ENCODE assay signal across 8 cellular contexts in the genomic region with DNA sequence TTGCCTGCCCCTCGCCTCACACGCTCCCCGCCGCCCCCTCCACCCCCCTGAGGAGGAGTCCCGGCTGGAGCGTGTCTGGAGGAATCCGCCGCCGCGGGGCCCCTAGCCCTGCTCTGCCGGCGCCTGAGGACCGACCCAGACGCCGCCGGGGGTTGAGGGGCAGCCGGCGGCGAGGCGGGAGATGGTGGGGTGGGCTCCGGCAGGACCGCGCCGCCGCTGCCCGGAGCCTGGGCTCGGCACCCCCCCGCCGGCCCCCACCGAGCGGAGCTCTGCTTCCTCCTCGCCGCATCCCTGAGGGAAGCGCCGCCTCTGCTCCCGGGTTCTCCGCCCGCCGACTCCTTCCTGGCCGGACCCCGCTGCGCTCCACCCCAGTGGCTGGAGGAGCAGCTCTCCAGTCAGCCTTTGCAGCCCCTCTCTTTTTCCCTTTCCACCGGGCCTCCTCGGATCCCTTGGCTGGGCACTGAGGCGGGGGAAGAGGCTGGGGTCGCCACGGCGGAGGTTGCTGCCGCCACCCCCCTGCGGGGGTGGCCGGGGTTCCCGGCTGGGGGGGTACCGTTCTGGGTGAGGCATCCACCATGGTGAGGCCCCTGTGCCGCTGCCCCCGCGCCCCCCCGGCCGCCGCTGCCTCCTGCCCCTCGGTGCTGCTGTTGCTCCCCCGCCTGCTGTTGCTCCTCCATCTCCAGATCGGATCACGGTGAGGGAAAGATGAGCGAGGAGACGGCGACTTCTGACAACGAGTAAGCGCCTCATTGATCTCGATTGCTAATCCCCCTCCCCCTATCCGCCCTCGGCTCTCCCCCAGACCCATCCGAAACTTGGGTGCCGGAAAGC. TPM values are rescaled to one million over a fixed set of nuclear protein-coding genes. Genes with fewer than 3 reads are reported as not detected.
DNase-seq lines count a peak whose midpoint lies in the region; ATAC-seq, FAIRE-seq and TF ChIP-seq lines count a peak whose summit lies in the region.

A gene (plus strand): TSS at position 356 of the 831 bp plus-strand sequence. CDS start 350 bp downstream, at position 706.

- peaks cover 10 to 14% of the 10 kb centered on the region in 2 donors for H3K27me3 Mint-ChIP-seq in CD8-positive, alpha-beta memory T cell

- no peak for FAIRE-seq in HepG2 (lab: Jason Lieb, UNC)

- H3K36me3 ChIP-seq in CD8-positive, alpha-beta memory T cell (ENCODE audit: insufficient read depth, low read length), result no peaks in the 10 kb centered on the region
- H3K36me3 ChIP-seq in HepG2 (replicated peaks in 1 of 2; ENCODE audit: control insufficient read depth in 1 of 2, insufficient read depth in 2 of 2, low read length in 2 of 2), result no peaks in the 10 kb centered on the region

- ATAC-seq in GM19463 (IDR thresholded peaks at IDR 0.05; ENCODE audit: unreplicated experiment), result peak; percentile 32
- peak; percentile 66 for ATAC-seq in HepG2

- H3K4me1 ChIP-seq in CD8-positive, alpha-beta memory T cell (ENCODE audit: insufficient read depth, low read length), result peaks cover 28% of the 10 kb centered on the region
- peaks cover 33% of the 10 kb centered on the region for H3K4me1 ChIP-seq in HepG2 (ENCODE audit: insufficient read depth, low read length)

- H3K9me3 ChIP-seq in CD8-positive, alpha-beta memory T cell (ENCODE audit: low read length), result no peaks in the 10 kb centered on the region
- no peaks in the 10 kb centered on the region for H3K9me3 ChIP-seq in HepG2 (ENCODE audit: low read length)

- peak within 1 kb of the TSS; percentile 90 for H3K4me2 ChIP-seq in HepG2 (ENCODE audit: low read depth, low read length)

- no peak for TF ChIP-seq EP300 in HepG2 (IDR thresholded peaks at IDR 0.05; ENCODE audit: low read depth in 2 of 2, low read length in 2 of 2)
- no peak for TF ChIP-seq EP300 in HepG2 (CRISPR knock-in tag; IDR thresholded peaks at IDR 0.05; ENCODE audit: borderline replicate concordance)

- H3K79me2 ChIP-seq in HepG2 (ENCODE audit: insufficient read depth, low read length), result peaks cover 48% of the 10 kb centered on the region

- in situ Hi-C loops in HepG2 (cut with HindIII; ENCODE audit: extremely low pct_ligation_motif_present, low pct_unique_long_range_greater_than_20kb), result loop anchor here (10.0 kb wide), 1 partner anchor 178 kb away; no protein-coding TSS in a partner anchor

- H3K9me3 Mint-ChIP-seq in CD8-positive, alpha-beta memory T cell, result peaks cover 0 to 1% (median 0%) of the 10 kb centered on the region in 5 donors

- H3K27ac Mint-ChIP-seq in CD8-positive, alpha-beta memory T cell, result peak within 1 kb of the TSS; percentile 47 to 95 (median 88)

- H3K4me3 Mint-ChIP-seq in CD8-positive, alpha-beta memory T cell, result peak within 1 kb of the TSS; percentile 85 to 98 (median 91)

- WGBS in HepG2 (ENCODE audit: low lambda C conversion rate), result 0% methylated on average over 23 of the region's 73 CpGs

- no peak for TF ChIP-seq RAD21 in HepG2 (CRISPR knock-in tag; IDR thresholded peaks at IDR 0.05)

- BruUV-seq in HepG2 (replicated peaks; lab: Mats Ljungman, UMichigan), result no TSS peak

- H2AFZ ChIP-seq in HepG2 (ENCODE audit: low read length), result peak within 1 kb of the TSS; percentile 61

- no peak; a peak in 1 of 4 replicates for TF ChIP-seq POLR2A in HepG2 (IDR thresholded peaks at IDR 0.05; ENCODE audit: insufficient read depth in 1 of 2, low read depth in 2 of 2, low read length in 2 of 2)

- H3K9ac ChIP-seq in HepG2 (ENCODE audit: insufficient read depth, low read depth, low read length), result peak within 1 kb of the TSS; percentile 85

- H3K36me3 Mint-ChIP-seq in CD8-positive, alpha-beta memory T cell, result peaks cover 0 to 9% (median 0%) of the 10 kb centered on the region in 3 donors

- H4K20me1 ChIP-seq in HepG2 (ENCODE audit: insufficient read depth, low read length), result peaks cover 17% of the 10 kb centered on the region; the same call in 1 of the 2 replicates

- peaks cover 3% of the 10 kb centered on the region for H3K27me3 ChIP-seq in CD8-positive, alpha-beta memory T cell (ENCODE audit: insufficient read depth, low read length, poor library complexity, severe bottlenecking)
- H3K27me3 ChIP-seq in HepG2 (ENCODE audit: control insufficient read depth in 1 of 2, insufficient read depth in 2 of 2, low read length in 2 of 2), result no peaks in the 10 kb centered on the region; a peak in 1 of 5 replicates

- POLR2A ChIA-PET in CD8-positive, alpha-beta memory T cell (lab: Charles Lee), result interaction anchor here (0.6 kb wide), 1 partner anchor 15 kb away, joined by 3 read pairs; no protein-coding TSS in a partner anchor
- POLR2A ChIA-PET in HepG2 (lab: Yijun Ruan, JAX), result interaction anchor here (1.0 to 3.7 kb wide), 10 partner anchors 12 to 202 kb away, joined by 3 to 29 read pairs (median 4); a partner anchor contains a TSS

- intact Hi-C loops in HepG2 (cut with micrococcal nuclease; ENCODE audit: unreplicated experiment), result no loop called here

- peaks cover 30 to 40% (median 35%) of the 10 kb centered on the region in 3 donors for H3K4me1 Mint-ChIP-seq in CD8-positive, alpha-beta memory T cell

- peak within 1 kb of the TSS; percentile 78 for H3K4me3 ChIP-seq in CD8-positive, alpha-beta memory T cell (ENCODE audit: low read length)
- peak within 1 kb of the TSS; percentile 78 to 84 (median 82) for H3K4me3 ChIP-seq in HepG2 (replicated peaks in 1 of 3; ENCODE audit: insufficient read depth in 1 of 3, low read depth in 2 of 3, low read length in 3 of 3)

- CTCF ChIA-PET in CD8-positive, alpha-beta memory T cell (lab: Charles Lee), result interaction anchor here (1.3 to 1.7 kb wide), 2 partner anchors 135 to 136 kb away, joined by 3 to 5 read pairs; no protein-coding TSS in a partner anchor
- CTCF ChIA-PET in HepG2 (lab: Yijun Ruan, JAX; ENCODE audit: low intra/inter-chr PET ratio, low total read pairs), result no interaction called here

- peak within 1 kb of the TSS; percentile 52 for H3K27ac ChIP-seq in CD8-positive, alpha-beta memory T cell (ENCODE audit: low read depth, low read length)
- peak within 1 kb of the TSS; percentile 65 for H3K27ac ChIP-seq in VCaP
- H3K27ac ChIP-seq in HepG2 (ENCODE audit: extremely low read length, insufficient read depth, low read length), result peak within 1 kb of the TSS; percentile 97

- TF ChIP-seq CTCF in VCaP (conservative IDR thresholded peaks at IDR 0.05) (no peak), HepG2 (CRISPR knock-in tag; IDR thresholded peaks at IDR 0.05) (no peak)

- peak; percentile 8 to 57 (median 17) for DNase-seq in CD8-positive, alpha-beta memory T cell
- DNase-seq in HPDE6-E6E7 (ENCODE audit: extremely low spot score) (peak; percentile 21), dermis blood vessel endothelial cell (peak; percentile 60), HepG2 (ENCODE audit: low spot score) (peak; percentile 14), dedifferentiated amniotic fluid mesenchymal stem cell (ENCODE audit: extremely low spot score) (no peak)
- peak; percentile 6 for DNase-seq in stimulated activated CD4-positive, alpha-beta T cell treated with anti-CD3 and anti-CD28 coated beads, Interleukin-4, amount 100 ng/mL, for 24 hours

TF ChIP-seq in HepG2, 621 proteins besides CTCF, POLR2A, EP300 and RAD21 (continues in another document):
- 0 out of 2 replicates have a peak, but pooled peaks have one; percentile 27 for TF ChIP-seq ZNF607 (CRISPR knock-in tag; IDR thresholded peaks at IDR 0.05; ENCODE audit: borderline replicate concordance)
- TF ChIP-seq ZNF543 (CRISPR knock-in tag; IDR thresholded peaks at IDR 0.05), result no peak
- peak; percentile 4; the same call in 1 of the 2 replicates for TF ChIP-seq MEIS2 (CRISPR knock-in tag; IDR thresholded peaks at IDR 0.05)
- TF ChIP-seq YEATS4 (CRISPR knock-in tag; IDR thresholded peaks at IDR 0.05; ENCODE audit: borderline replicate concordance), result no peak
- TF ChIP-seq HES4 (CRISPR knock-in tag; IDR thresholded peaks at IDR 0.05; ENCODE audit: borderline replicate concordance), result no peak
- TF ChIP-seq CCDC6 (CRISPR knock-in tag; IDR thresholded peaks at IDR 0.05), result 0 out of 2 replicates have a peak, but pooled peaks have one; percentile 8
- TF ChIP-seq KDM4B (CRISPR knock-in tag; IDR thresholded peaks at IDR 0.05), result no peak
- peak; percentile 11; the same call in 1 of the 2 replicates for TF ChIP-seq ZNF292 (CRISPR knock-in tag; IDR thresholded peaks at IDR 0.05; ENCODE audit: borderline replicate concordance, low read depth)
- TF ChIP-seq ZNF263 (CRISPR knock-in tag; IDR thresholded peaks at IDR 0.05), result 0 out of 2 replicates have a peak, but pooled peaks have one; percentile 11
- peak; percentile 2; the same call in 1 of the 2 replicates for TF ChIP-seq PHF8 (CRISPR knock-in tag; IDR thresholded peaks at IDR 0.05)

RNA-seq across cellular contexts. Expression of the gene that starts here (rescaled TPM):
- total RNA-seq in CD8-positive, alpha-beta memory T cell, result 1 to 10 TPM; 1.2 to 1.4 TPM
- 0.35 TPM for polyA plus RNA-seq in CD8-positive, alpha-beta memory T cell
- total RNA-seq in dermis blood vessel endothelial cell (14.4 and 15.8 TPM in 2 replicates), HepG2 (2016; rRNA removed; fragmentation: Illumina TruSeq; extraction: Trizol) (9.4 and 9.6 TPM in 2 replicates)
- total RNA-seq in HepG2 (2016; cell fraction: cytosol; rRNA removed; fragmentation: Illumina TruSeq; extraction: Trizol; ENCODE audit: low read depth), result 3.8 and 3.9 TPM in 2 replicates
- 8.8 and 10.3 TPM in 2 replicates for total RNA-seq in HepG2 (2016; cell fraction: insoluble cytoplasmic fraction; rRNA removed; fragmentation: Illumina TruSeq; extraction: Trizol)
- total RNA-seq in HepG2 (2016; cell fraction: membrane; rRNA removed; fragmentation: Illumina TruSeq; extraction: Trizol), result 6.7 and 8.9 TPM in 2 replicates
- 9.2 and 11.1 TPM in 2 replicates for total RNA-seq in HepG2 (2016; cell fraction: nucleus; rRNA removed; fragmentation: Illumina TruSeq; extraction: Trizol)
- 3.4 and 3.8 TPM in 2 replicates for polyA plus RNA-seq in HepG2 (2011; rRNA removed)
- 1.4 and 2.6 TPM in 2 replicates for polyA plus RNA-seq in HepG2 (2011; cell fraction: cytosol; rRNA removed)
- polyA plus RNA-seq in HepG2 (2011; cell fraction: nucleus; rRNA removed), result 3.3 and 3.7 TPM in 2 replicates
- polyA plus RNA-seq in HepG2 (2012), result 7.2 and 8.0 TPM in 2 replicates
- polyA plus RNA-seq in HepG2 (2016; cell fraction: cytosol; fragmentation: Illumina TruSeq; extraction: Trizol; ENCODE audit: low read depth), result 0.54 and 0.76 TPM in 2 replicates
- 7.2 and 7.7 TPM in 2 replicates for polyA plus RNA-seq in HepG2 (2016; cell fraction: insoluble cytoplasmic fraction; fragmentation: Illumina TruSeq; extraction: Trizol; ENCODE audit: low read depth)
- polyA plus RNA-seq in HepG2 (2016; cell fraction: membrane; fragmentation: Illumina TruSeq; extraction: Trizol; ENCODE audit: low read depth), result 2.1 and 2.6 TPM in 2 replicates
- polyA plus RNA-seq in HepG2 (2016; cell fraction: nucleus; fragmentation: Illumina TruSeq; extraction: Trizol; ENCODE audit: insufficient read depth, low read depth), result 5.9 and 6.9 TPM in 2 replicates
- polyA minus RNA-seq in HepG2 (2011; rRNA and poly(A)+ RNA removed; ENCODE audit: low replicate concordance), result 2.6 and 7.2 TPM in 2 replicates
- polyA minus RNA-seq in HepG2 (2011; cell fraction: cytosol; rRNA and poly(A)+ RNA removed), result 8.4 and 9.2 TPM in 2 replicates
- 33.1 and 35.3 TPM in 2 replicates for polyA minus RNA-seq in HepG2 (2011; cell fraction: nucleus; rRNA and poly(A)+ RNA removed)
